8 cellular contexts compared by ENCODE assay signal in genomic region chr3:112734718-112735350, GRCh38.
DNase-seq lines count a peak whose midpoint lies in the region; ATAC-seq and TF ChIP-seq lines count a peak whose summit lies in the region.

No MANE protein-coding gene starts in this region.

- peak; percentile 65 for ATAC-seq in GM18502 (IDR thresholded peaks at IDR 0.05; ENCODE audit: poor library complexity, unreplicated experiment)
- peak; percentile 41 for ATAC-seq in activated naive CD8-positive, alpha-beta T cell treated with anti-CD3 and anti-CD28 coated beads, Interleukin-2, amount 10 ng/mL, durations not matched to agents 7 days and 5 days (ENCODE audit: low read depth)
- no peak for ATAC-seq in GM21526 (IDR thresholded peaks at IDR 0.05; ENCODE audit: low FRiP score, unreplicated experiment)

- POLR2A ChIA-PET in activated naive CD8-positive, alpha-beta T cell treated with anti-CD3 and anti-CD28 coated beads, Interleukin-2, amount 10 ng/mL, durations not matched to agents 7 days and 5 days (lab: Charles Lee), result interaction anchor here (1.0 to 1.3 kb wide), 2 partner anchors 79 to 240 kb away, joined by 3 to 6 read pairs; partner anchors contain the start of gene CD200R1

- no peak overlapping the region for H3K4me2 ChIP-seq in hepatocyte

- no peak overlapping the region for H3K4me3 Mint-ChIP-seq in activated naive CD8-positive, alpha-beta T cell treated with anti-CD3 and anti-CD28 coated beads, Interleukin-2, amount 10 ng/mL, durations not matched to agents 7 days and 5 days

- H3K36me3 Mint-ChIP-seq in activated naive CD8-positive, alpha-beta T cell treated with anti-CD3 and anti-CD28 coated beads, Interleukin-2, amount 10 ng/mL, durations not matched to agents 7 days and 5 days, result no peaks in the 10 kb centered on the region

- no peaks in the 10 kb centered on the region for H4K20me1 ChIP-seq in hepatocyte (ENCODE audit: insufficient read depth, poor library complexity, severe bottlenecking)

- H3K9me2 ChIP-seq in hepatocyte (replicated peaks; ENCODE audit: insufficient read depth), result no peaks in the 10 kb centered on the region

- H3K36me3 ChIP-seq in hepatocyte (replicated peaks; ENCODE audit: insufficient read depth, low read depth), result no peaks in the 10 kb centered on the region
- H3K36me3 ChIP-seq in spleen, result no peaks in the 10 kb centered on the region

- H3K27ac Mint-ChIP-seq in activated naive CD8-positive, alpha-beta T cell treated with anti-CD3 and anti-CD28 coated beads, Interleukin-2, amount 10 ng/mL, durations not matched to agents 7 days and 5 days, result no peak overlapping the region

- TF ChIP-seq CTCF in hepatocyte (IDR thresholded peaks at IDR 0.05; ENCODE audit: poor library complexity) (peak; percentile 63), spleen (IDR thresholded peaks at IDR 0.05 in 8 of 11, conservative IDR thresholded peaks at IDR 0.05 in 3 of 11) (peak; percentile 46 to 82 (median 72))

- DNase-seq in A172 (ENCODE audit: low spot score) (peak; percentile 84), NAMALWA (ENCODE audit: low spot score) (peak; percentile 81), SW480 (ENCODE audit: low spot score) (peak; percentile 45), hepatocyte (ENCODE audit: low spot score) (peak; percentile 75), spleen (peak; percentile 71)
- DNase-seq in activated naive CD8-positive, alpha-beta T cell treated with anti-CD3 and anti-CD28 coated beads, Interleukin-2, amount 10 ng/mL, durations not matched to agents 7 days and 5 days, result peak; percentile 45

- intact Hi-C loops in spleen (cut with DNase I; ENCODE audit: low total_unique reads), result loop anchor here (5.0 kb wide), 1 partner anchor 242 kb away; the partner anchor contains the start of gene CD200R1

- H3K27ac ChIP-seq in hepatocyte, result no peak overlapping the region
- H3K27ac ChIP-seq in spleen, result no peak overlapping the region

- H3K79me2 ChIP-seq in hepatocyte, result no peaks in the 10 kb centered on the region

- H3K4me1 Mint-ChIP-seq in activated naive CD8-positive, alpha-beta T cell treated with anti-CD3 and anti-CD28 coated beads, Interleukin-2, amount 10 ng/mL, durations not matched to agents 7 days and 5 days, result peaks cover 37% of the 10 kb centered on the region

- WGBS in hepatocyte (ENCODE audit: low lambda C conversion rate, missing lambda C conversion rate), result 71% methylated on average over 12 of the region's 12 CpGs
- WGBS in spleen, 5 donors, result 60 to 72% (median 65%) methylated on average over 12 of the region's 12 CpGs

- H3K4me1 ChIP-seq in hepatocyte (ENCODE audit: insufficient read depth), result peaks cover 4% of the 10 kb centered on the region
- H3K4me1 ChIP-seq in spleen, result peaks cover 0 to 44% (median 16%) of the 10 kb centered on the region in 6 donors

- no peaks in the 10 kb centered on the region for H3K27me3 ChIP-seq in hepatocyte
- H3K27me3 ChIP-seq in spleen (replicated peaks in 1 of 7), result no peaks in the 10 kb centered on the region

- no peak overlapping the region for H2AFZ ChIP-seq in hepatocyte

- no peak overlapping the region for H3K4me3 ChIP-seq in hepatocyte
- H3K4me3 ChIP-seq in spleen, result no peak overlapping the region

- H3K9me3 ChIP-seq in hepatocyte (ENCODE audit: low read depth), result no peaks in the 10 kb centered on the region
- H3K9me3 ChIP-seq in spleen, result no peaks in the 10 kb centered on the region

- H3K27me3 Mint-ChIP-seq in activated naive CD8-positive, alpha-beta T cell treated with anti-CD3 and anti-CD28 coated beads, Interleukin-2, amount 10 ng/mL, durations not matched to agents 7 days and 5 days, result peaks cover 2% of the 10 kb centered on the region

- no peak for TF ChIP-seq POLR2A in spleen (IDR thresholded peaks at IDR 0.05)

- H3K9me3 Mint-ChIP-seq in activated naive CD8-positive, alpha-beta T cell treated with anti-CD3 and anti-CD28 coated beads, Interleukin-2, amount 10 ng/mL, durations not matched to agents 7 days and 5 days, result no peaks in the 10 kb centered on the region
